In genomic region chr11:65381721-65382035, GRCh38 we compare ENCODE assay signal across 8 cellular contexts. TPM values are rescaled to one million over a fixed set of nuclear protein-coding genes. Genes with fewer than 3 reads are reported as not detected.
A peak's percentile ranks its signal among the peaks of the same experiment; 100 is the strongest.
DNase-seq lines count a peak whose midpoint lies in the region; ATAC-seq and TF ChIP-seq lines count a peak whose summit lies in the region.

No MANE protein-coding gene starts in this region.

- H3K9me3 Mint-ChIP-seq in dendritic cell treated with granulocyte-macrophage colony-stimulating factor and Interleukin-4, amounts not matched to agents 40 ng/mL and 50 ng/mL, for 4 days, result no peaks in the 10 kb centered on the region
- no peaks in the 10 kb centered on the region for H3K9me3 Mint-ChIP-seq in naive thymus-derived CD8-positive, alpha-beta T cell

- H2AFZ ChIP-seq in DND-41 (ENCODE audit: low read depth, low read length), result peak overlapping the region; percentile 82
- H2AFZ ChIP-seq in GM23248, result peak overlapping the region; percentile 50
- 0 out of 2 replicates have a peak overlapping the region, but pooled peaks have one; percentile 62 for H2AFZ ChIP-seq in PC-9

- peak overlapping the region; percentile 20 to 65; a peak in 3 of 4 replicates for H3K4me3 ChIP-seq in DND-41 (ENCODE audit: low read depth in 1 of 2, low read length in 2 of 2)
- H3K4me3 ChIP-seq in GM23248, result peak overlapping the region; percentile 65
- peak overlapping the region; percentile 48; the same call in 1 of the 2 replicates for H3K4me3 ChIP-seq in PC-9

- no peaks in the 10 kb centered on the region; the same call in 1 of the 2 replicates for H3K36me3 ChIP-seq in DND-41 (ENCODE audit: insufficient read depth, low read length)
- H3K36me3 ChIP-seq in GM23248 (ENCODE audit: low read depth), result no peaks in the 10 kb centered on the region
- no peaks in the 10 kb centered on the region for H3K36me3 ChIP-seq in PC-9 (ENCODE audit: low read depth)

- peaks cover 28% of the 10 kb centered on the region for H3F3A ChIP-seq in GM23248 (ENCODE audit: insufficient read depth)
- H3F3A ChIP-seq in PC-9 (ENCODE audit: insufficient read depth, low read depth), result peaks cover 64% of the 10 kb centered on the region

- no peaks in the 10 kb centered on the region for H3K27me3 Mint-ChIP-seq in dendritic cell treated with granulocyte-macrophage colony-stimulating factor and Interleukin-4, amounts not matched to agents 40 ng/mL and 50 ng/mL, for 4 days
- H3K27me3 Mint-ChIP-seq in naive thymus-derived CD8-positive, alpha-beta T cell, result no peaks in the 10 kb centered on the region

- ATAC-seq in DND-41 (ENCODE audit: insufficient read depth, low read depth), result no peak
- ATAC-seq in naive thymus-derived CD8-positive, alpha-beta T cell, result no peak

- in situ Hi-C loops in GM23248 (cut with MboI), result no loop called here

- peaks cover 16% of the 10 kb centered on the region for H3K36me3 Mint-ChIP-seq in dendritic cell treated with granulocyte-macrophage colony-stimulating factor and Interleukin-4, amounts not matched to agents 40 ng/mL and 50 ng/mL, for 4 days (ENCODE audit: low read depth)
- peaks cover 0 to 11% (median 0%) of the 10 kb centered on the region in 3 donors for H3K36me3 Mint-ChIP-seq in naive thymus-derived CD8-positive, alpha-beta T cell

- DNase-seq in DND-41 (no peak), GM23248 (peak; percentile 72), PC-9 (peak in 1 of 2 experiments; percentile 89), NCI-H1436 (lab: John Stamatoyannopoulos, UW) (no peak), NCI-H2171 (lab: John Stamatoyannopoulos, UW) (no peak)
- DNase-seq in naive thymus-derived CD8-positive, alpha-beta T cell, result no peak
- no peak for DNase-seq in central memory CD4-positive, alpha-beta T cell

- H3K4me1 ChIP-seq in DND-41 (ENCODE audit: insufficient read depth, low read length), result peaks cover 58% of the 10 kb centered on the region
- peaks cover 29% of the 10 kb centered on the region for H3K4me1 ChIP-seq in GM23248 (ENCODE audit: insufficient read depth)
- peaks cover 60% of the 10 kb centered on the region for H3K4me1 ChIP-seq in PC-9 (replicated peaks; ENCODE audit: insufficient read depth)

- H3K4me1 Mint-ChIP-seq in dendritic cell treated with granulocyte-macrophage colony-stimulating factor and Interleukin-4, amounts not matched to agents 40 ng/mL and 50 ng/mL, for 4 days (ENCODE audit: low read depth), result peaks cover 78% of the 10 kb centered on the region
- H3K4me1 Mint-ChIP-seq in naive thymus-derived CD8-positive, alpha-beta T cell, result peaks cover 31 to 67% (median 54%) of the 10 kb centered on the region in 4 donors

- H3K9me3 ChIP-seq in DND-41 (ENCODE audit: insufficient read depth, low read length, severe bottlenecking) (no peaks in the 10 kb centered on the region), GM23248 (ENCODE audit: low read depth) (no peaks in the 10 kb centered on the region), PC-9 (ENCODE audit: insufficient read depth, low read depth) (no peaks in the 10 kb centered on the region)

- BruUV-seq in PC-9 (replicated peaks; lab: Mats Ljungman, UMichigan), result no TSS peak

- peak overlapping the region; percentile 82 for H3K4me3 Mint-ChIP-seq in dendritic cell treated with granulocyte-macrophage colony-stimulating factor and Interleukin-4, amounts not matched to agents 40 ng/mL and 50 ng/mL, for 4 days
- H3K4me3 Mint-ChIP-seq in naive thymus-derived CD8-positive, alpha-beta T cell, result peak overlapping the region; percentile 80 to 97 (median 92)

- CTCF ChIA-PET in PC-9 (lab: Charles Lee), result interaction anchor here (0.5 to 1.0 kb wide), 7 partner anchors 23 to 606 kb away, joined by 4 to 21 read pairs (median 5); no protein-coding TSS in a partner anchor

- H3K9ac ChIP-seq in DND-41 (ENCODE audit: low read depth, low read length) (peak overlapping the region; percentile 74), GM23248 (peak overlapping the region; percentile 94)

- intact Hi-C loops in PC-9 (cut with micrococcal nuclease; ENCODE audit: unreplicated experiment), result loop anchor here (1.0 to 2.0 kb wide), 4 partner anchors 41 to 189 kb away; partner anchors contain the start of genes NEAT1 and ZNRD2
- intact Hi-C loops in dendritic cell treated with granulocyte-macrophage colony-stimulating factor and Interleukin-4, amounts not matched to agents 40 ng/mL and 50 ng/mL, for 4 days (cut with micrococcal nuclease), result loop anchor here (5.0 kb wide), 2 partner anchors 36 to 116 kb away; partner anchors contain the start of gene MALAT1

- peak overlapping the region; percentile 86 for H3K27ac ChIP-seq in DND-41 (ENCODE audit: low read length)
- H3K27ac ChIP-seq in GM23248, result peak overlapping the region; percentile 99
- H3K27ac ChIP-seq in PC-9, result peak overlapping the region; percentile 93

- H3K27me3 ChIP-seq in DND-41 (ENCODE audit: insufficient read depth, low read length, poor library complexity) (no peaks in the 10 kb centered on the region), GM23248 (replicated peaks; ENCODE audit: insufficient read depth) (no peaks in the 10 kb centered on the region), PC-9 (ENCODE audit: insufficient read depth, low read depth) (no peaks in the 10 kb centered on the region)

- POLR2A ChIA-PET in PC-9 (lab: Charles Lee; ENCODE audit: unreplicated experiment), result interaction anchor here (0.6 to 1.2 kb wide), 9 partner anchors 37 to 603 kb away, joined by 3 to 43 read pairs (median 4); partner anchors contain the start of genes FAU, MRPL49 and SF1
- POLR2A ChIA-PET in naive thymus-derived CD8-positive, alpha-beta T cell (lab: Charles Lee), result interaction anchor here (0.6 to 17.5 kb wide), 16 partner anchors 8 to 206 kb away, joined by 3 to 396 read pairs (median 4); partner anchors contain the start of genes MALAT1 and NEAT1

- 3 to 7% methylated on average over 6 of the region's 6 CpGs for WGBS in GM23248 (ENCODE audit: low coverage in 1 of 2, low lambda C conversion rate in 2 of 2, missing lambda C conversion rate in 2 of 2), 2 experiments

- peak overlapping the region; percentile 98 for H3K27ac Mint-ChIP-seq in dendritic cell treated with granulocyte-macrophage colony-stimulating factor and Interleukin-4, amounts not matched to agents 40 ng/mL and 50 ng/mL, for 4 days
- H3K27ac Mint-ChIP-seq in naive thymus-derived CD8-positive, alpha-beta T cell, result peak overlapping the region; percentile 96 to 100 (median 99)

- H3K4me2 ChIP-seq in DND-41 (ENCODE audit: insufficient read depth, low read length) (peak overlapping the region; percentile 91), GM23248 (ENCODE audit: unreplicated experiment) (peak overlapping the region; percentile 65), PC-9 (peak overlapping the region; percentile 83)

- H3K9me2 ChIP-seq in GM23248 (ENCODE audit: insufficient read depth) (no peaks in the 10 kb centered on the region), PC-9 (ENCODE audit: insufficient read depth) (no peaks in the 10 kb centered on the region)

- no peak for TF ChIP-seq CTCF in DND-41 (IDR thresholded peaks at IDR 0.05; ENCODE audit: borderline replicate concordance, extremely low read depth, low read length, poor library complexity, severe bottlenecking)
- TF ChIP-seq CTCF in PC-9 (conservative IDR thresholded peaks at IDR 0.05), result no peak

- H4K20me1 ChIP-seq in DND-41 (ENCODE audit: insufficient read depth, low read length) (no peaks in the 10 kb centered on the region), GM23248 (ENCODE audit: insufficient read depth) (no peaks in the 10 kb centered on the region), PC-9 (ENCODE audit: insufficient read depth) (no peaks in the 10 kb centered on the region)

- H3K79me2 ChIP-seq in DND-41 (ENCODE audit: insufficient read depth, low read length) (peaks cover 34% of the 10 kb centered on the region), GM23248 (ENCODE audit: insufficient read depth) (peaks cover 28% of the 10 kb centered on the region), PC-9 (ENCODE audit: low read depth) (peaks cover 7% of the 10 kb centered on the region; the same call in 1 of the 2 replicates)

RNA-seq across cellular contexts. Expression of gene SLC25A45, which starts 0.8 kb away (rescaled TPM):
- 3.6 and 6.4 TPM in 2 replicates for total RNA-seq in GM23248 (2014; rRNA removed; shearing (Covaris generic))
- 3.7 and 3.9 TPM in 2 replicates for polyA plus RNA-seq in GM23248 (2016; fragmentation: Nextera tagmentation; extraction: Ambion mirVana)
- 9.5 and 9.8 TPM in 2 replicates for total RNA-seq in PC-9 (2021)
- total RNA-seq in naive thymus-derived CD8-positive, alpha-beta T cell, result 10 to 100 TPM; 22.2 to 23.4 TPM
- 10 to 100 TPM; 10.8 to 19.2 (median 11.0) TPM for polyA plus RNA-seq in naive thymus-derived CD8-positive, alpha-beta T cell

RNA-seq across cellular contexts. Expression of gene FRMD8, which starts 4.8 kb away (rescaled TPM):
- total RNA-seq in GM23248 (2014; rRNA removed; shearing (Covaris generic)), result 80.2 and 106 TPM in 2 replicates
- polyA plus RNA-seq in GM23248 (2016; fragmentation: Nextera tagmentation; extraction: Ambion mirVana), result 25.4 and 30.0 TPM in 2 replicates
- 32.4 and 48.9 TPM in 2 replicates for total RNA-seq in PC-9 (2021)
- 10 to 100 TPM; 48.6 to 55.0 TPM for total RNA-seq in naive thymus-derived CD8-positive, alpha-beta T cell
- polyA plus RNA-seq in naive thymus-derived CD8-positive, alpha-beta T cell, result 10 to 100 TPM; 34.5 to 42.6 (median 35.4) TPM

RNA-seq across cellular contexts. Expression of gene TIGD3, which starts 27.1 kb away (rescaled TPM):
- total RNA-seq in GM23248 (2014; rRNA removed; shearing (Covaris generic)), result not detected in 2 replicates
- polyA plus RNA-seq in GM23248 (2016; fragmentation: Nextera tagmentation; extraction: Ambion mirVana), result not detected in 2 replicates
- 1.7 and 1.8 TPM in 2 replicates for total RNA-seq in PC-9 (2021)
- 1 to 10 TPM; 1.5 to 1.9 TPM for total RNA-seq in naive thymus-derived CD8-positive, alpha-beta T cell
- polyA plus RNA-seq in naive thymus-derived CD8-positive, alpha-beta T cell, result under 1 TPM; 0.15 to 0.67 (median 0.21) TPM

RNA-seq across cellular contexts. Expression of gene NEAT1, which starts 40.9 kb away (rescaled TPM):
- total RNA-seq in GM23248 (2014; rRNA removed; shearing (Covaris generic)), result 74.3 and 143 TPM in 2 replicates
- polyA plus RNA-seq in GM23248 (2016; fragmentation: Nextera tagmentation; extraction: Ambion mirVana), result 36.2 and 50.7 TPM in 2 replicates
- total RNA-seq in PC-9 (2021), result 825 and 938 TPM in 2 replicates
- total RNA-seq in naive thymus-derived CD8-positive, alpha-beta T cell, result 100 to 1,000 TPM; 375 to 414 TPM
- 1 to 10 TPM; 1.3 to 2.9 (median 1.9) TPM for polyA plus RNA-seq in naive thymus-derived CD8-positive, alpha-beta T cell

RNA-seq across cellular contexts. Expression of gene DPF2, which starts 48.0 kb away (rescaled TPM):
- total RNA-seq in GM23248 (2014; rRNA removed; shearing (Covaris generic)), result 27.7 and 30.0 TPM in 2 replicates
- 51.2 and 54.1 TPM in 2 replicates for polyA plus RNA-seq in GM23248 (2016; fragmentation: Nextera tagmentation; extraction: Ambion mirVana)
- 75.6 and 80.6 TPM in 2 replicates for total RNA-seq in PC-9 (2021)
- total RNA-seq in naive thymus-derived CD8-positive, alpha-beta T cell, result 100 to 1,000 TPM in 1 of 2 experiments, 10 to 100 TPM in 1; 96.5 to 100 TPM
- 10 to 100 TPM; 48.3 to 64.9 (median 51.3) TPM for polyA plus RNA-seq in naive thymus-derived CD8-positive, alpha-beta T cell
